ENCODE assay signal across 8 cellular contexts in genomic region chr7:75995052-75995471, GRCh38. TPM values are rescaled to one million over a fixed set of nuclear protein-coding genes. Genes with fewer than 3 reads are reported as not detected.
A peak's percentile ranks its signal among the peaks of the same experiment; 100 is the strongest.
DNase-seq lines count a peak whose midpoint lies in the region; ATAC-seq lines count a peak whose summit lies in the region.

No MANE protein-coding gene starts in this region.

- H3K36me3 Mint-ChIP-seq in immature natural killer cell = peaks cover 0 to 18% (median 4%) of the 10 kb centered on the region in 3 donors

- peaks cover 11% of the 10 kb centered on the region for H3K36me3 ChIP-seq in adipocyte (ENCODE audit: control insufficient read depth, insufficient read depth, low read length, severe bottlenecking)

- H3K4me1 ChIP-seq in adipocyte (ENCODE audit: control insufficient read depth, insufficient read depth, low read length) = peaks cover 29% of the 10 kb centered on the region

- H3K9me3 ChIP-seq in adipocyte (ENCODE audit: control insufficient read depth, low read length) = no peaks in the 10 kb centered on the region

- peaks cover 25 to 33% of the 10 kb centered on the region in 2 donors for H3K4me1 Mint-ChIP-seq in immature natural killer cell
- H3K4me1 Mint-ChIP-seq in stimulated activated naive CD8-positive, alpha-beta T cell treated with anti-CD3 and anti-CD28 coated beads, Interleukin-15, amount 100 ng/mL, for 72 hours = peaks cover 55% of the 10 kb centered on the region

- H3K4me3 ChIP-seq in Jurkat, Clone E6-1 (ENCODE audit: low read length) = peak overlapping the region; percentile 70
- H3K4me3 ChIP-seq in adipocyte (ENCODE audit: low read length) = peak overlapping the region; percentile 79

- H3K27me3 ChIP-seq in adipocyte (replicated peaks; ENCODE audit: control insufficient read depth, insufficient read depth, low read length) = no peaks in the 10 kb centered on the region

- no peak overlapping the region for H3K27ac Mint-ChIP-seq in immature natural killer cell
- no peak overlapping the region for H3K27ac Mint-ChIP-seq in stimulated activated naive CD8-positive, alpha-beta T cell treated with anti-CD3 and anti-CD28 coated beads, Interleukin-15, amount 100 ng/mL, for 72 hours

- H3K27me3 Mint-ChIP-seq in immature natural killer cell (ENCODE audit: low read depth in 3 of 3) = peaks cover 0 to 6% (median 2%) of the 10 kb centered on the region in 3 donors
- no peaks in the 10 kb centered on the region for H3K27me3 Mint-ChIP-seq in stimulated activated naive CD8-positive, alpha-beta T cell treated with anti-CD3 and anti-CD28 coated beads, Interleukin-15, amount 100 ng/mL, for 72 hours

- H3K9ac ChIP-seq in adipocyte (ENCODE audit: low read length) = peak overlapping the region; percentile 86

- ATAC-seq in stimulated activated naive CD8-positive, alpha-beta T cell treated with anti-CD3 and anti-CD28 coated beads, Interleukin-15, amount 100 ng/mL, for 72 hours = no peak
- ATAC-seq in HG03025 (IDR thresholded peaks at IDR 0.05; ENCODE audit: low FRiP score, unreplicated experiment) = no peak
- no peak for ATAC-seq in GM18511 (IDR thresholded peaks at IDR 0.05; ENCODE audit: unreplicated experiment)
- ATAC-seq in HG03097 (IDR thresholded peaks at IDR 0.05; ENCODE audit: low FRiP score, unreplicated experiment) = no peak

- DNase-seq in Jurkat, Clone E6-1 (ENCODE audit: low read depth, low spot score) = no peak
- no peak for DNase-seq in adipocyte (ENCODE audit: low read depth)
- DNase-seq in immature natural killer cell = no peak
- no peak for DNase-seq in stimulated activated naive CD8-positive, alpha-beta T cell treated with anti-CD3 and anti-CD28 coated beads, Interleukin-15, amount 100 ng/mL, for 72 hours
- no peak for DNase-seq in NCI-H1105 (lab: John Stamatoyannopoulos, UW)

- no peaks in the 10 kb centered on the region for H3K9me3 Mint-ChIP-seq in immature natural killer cell
- H3K9me3 Mint-ChIP-seq in stimulated activated naive CD8-positive, alpha-beta T cell treated with anti-CD3 and anti-CD28 coated beads, Interleukin-15, amount 100 ng/mL, for 72 hours = no peaks in the 10 kb centered on the region

- H3K4me3 Mint-ChIP-seq in immature natural killer cell = peak overlapping the region; percentile 62 to 79 (median 68)
- H3K4me3 Mint-ChIP-seq in stimulated activated naive CD8-positive, alpha-beta T cell treated with anti-CD3 and anti-CD28 coated beads, Interleukin-15, amount 100 ng/mL, for 72 hours = peak overlapping the region; percentile 79 to 86

RNA-seq across cellular contexts. Expression of gene TMEM120A, which starts 0.7 kb away (rescaled TPM):
- 53.7 TPM for polyA plus RNA-seq in Jurkat, Clone E6-1 (2012; ENCODE audit: insufficient read depth, insufficient read length)
- polyA plus RNA-seq in immature natural killer cell = 10 to 100 TPM; 35.1 to 53.8 (median 47.6) TPM

RNA-seq across cellular contexts. Expression of gene STYXL1, which starts 52.7 kb away (rescaled TPM):
- polyA plus RNA-seq in Jurkat, Clone E6-1 (2012; ENCODE audit: insufficient read depth, insufficient read length) = 26.5 TPM
- polyA plus RNA-seq in immature natural killer cell = 100 to 1,000 TPM in 1 of 3 donors, 10 to 100 TPM in 2; 77.7 to 102 (median 79.5) TPM

RNA-seq across cellular contexts. Expression of gene MDH2, which starts 52.8 kb away (rescaled TPM):
- 341 TPM for polyA plus RNA-seq in Jurkat, Clone E6-1 (2012; ENCODE audit: insufficient read depth, insufficient read length)
- 100 to 1,000 TPM; 154 to 180 (median 161) TPM for polyA plus RNA-seq in immature natural killer cell
